Comparison of ENCODE assay signal across 25 cellular contexts in the genomic region with DNA sequence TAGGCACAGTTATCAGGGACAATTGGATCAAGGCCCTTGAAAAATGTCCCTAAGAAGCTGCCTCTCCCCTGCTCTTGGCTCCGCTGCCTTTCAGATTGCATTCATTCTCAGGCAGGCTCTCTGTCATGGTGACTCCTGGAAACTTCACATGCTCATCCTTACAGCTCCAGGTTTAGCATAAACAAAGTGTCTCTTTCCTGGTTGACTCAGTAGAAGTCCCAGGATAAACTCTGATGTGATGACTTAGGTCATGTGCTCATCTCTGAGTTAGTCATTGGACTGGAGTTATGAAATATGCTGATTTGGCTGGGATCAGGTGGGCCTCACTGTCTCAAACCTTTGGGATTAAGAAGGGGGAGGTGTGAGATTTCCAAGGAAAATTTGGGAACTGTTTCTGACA.
A peak's percentile ranks its signal among the peaks of the same experiment; 100 is the strongest.
DNase-seq lines count a peak whose midpoint lies in the region; ATAC-seq and TF ChIP-seq lines count a peak whose summit lies in the region.
"Had no signal": no experiment of that assay in that cellular context is flagged by ENCODE, and none has a peak within 500 bp of the region (broad histone marks: within the 10 kb centered on the region; RNA-seq: fewer than 3 reads in every experiment).

No MANE protein-coding gene starts in this region.

- H3K27ac ChIP-seq in A673 (ENCODE audit: low read depth, low read length, poor library complexity, severe bottlenecking), result no peak overlapping the region
- H3K27ac ChIP-seq: dorsolateral prefrontal cortex, vagina had no signal

- TF ChIP-seq CTCF in fibroblast of mammary gland (conservative IDR thresholded peaks at IDR 0.05; ENCODE audit: control insufficient read depth, insufficient read depth, low read depth, low read length) (no peak), mucosa of descending colon (IDR thresholded peaks at IDR 0.05) (no peak), A673 (conservative IDR thresholded peaks at IDR 0.05; ENCODE audit: low read depth, low read length) (no peak)

- H3K36me3 ChIP-seq in mucosa of descending colon (ENCODE audit: low read depth) (no peaks in the 10 kb centered on the region), A673 (ENCODE audit: insufficient read depth, low read length, poor library complexity, severe bottlenecking) (no peaks in the 10 kb centered on the region)
- H3K36me3 ChIP-seq: vagina had no signal

- intact Hi-C loops in mucosa of descending colon (cut with DNase I, micrococcal nuclease) (no loop called here), A673 (cut with micrococcal nuclease; ENCODE audit: unreplicated experiment) (no loop called here)

- DNase-seq in ELR (ENCODE audit: low read depth) (peak; percentile 50), SK-MEL-5 (ENCODE audit: low read depth, low spot score) (peak; percentile 19), fibroblast of mammary gland (ENCODE audit: low read depth) (peak; percentile 92), mucosa of descending colon (no peak), SIG-M5 treated with dmso at 0.1 percent for 504 hours (lab: John Stamatoyannopoulos, UW; ENCODE audit: unreplicated experiment) (no peak), anterior cingulate cortex (lab: John Stamatoyannopoulos, UW) (no peak), A673 (ENCODE audit: low spot score) (no peak)
- DNase-seq: activated CD4-positive, alpha-beta T cell treated with anti-CD3 and anti-CD28 coated beads, Interleukin-2, amount 50 U/mL, for 48 hours; activated CD8-positive, alpha-beta memory T cell treated with anti-CD3 and anti-CD28 coated beads, Interleukin-2, amount 50 U/mL, for 4 hours; dorsolateral prefrontal cortex; H7; kidney glomerular epithelial cell; naive thymus-derived CD4-positive, alpha-beta T cell; NCI-H1105 treated with DMSO at 0.1 percent for 48 hours; NCI-H2029 treated with DMSO at 0.1 percent for 48 hours; NCI-H226; NCI-H774; retina; stimulated activated CD4-positive, alpha-beta T cell treated with anti-CD3 and anti-CD28 coated beads, Interleukin-4, amount 100 ng/mL, for 24 hours; stimulated activated naive CD8-positive, alpha-beta T cell treated with anti-CD3 and anti-CD28 coated beads, Interleukin-15, Interleukin-2, amounts not matched to agents 100 U/mL and 50 U/mL, for 24 hours had no signal

- no peaks in the 10 kb centered on the region for H3K27me3 ChIP-seq in A673 (replicated peaks; ENCODE audit: insufficient read depth, low read depth, low read length, poor library complexity)
- H3K27me3 ChIP-seq: dorsolateral prefrontal cortex, vagina had no signal

- H3K4me1 ChIP-seq in mucosa of descending colon (ENCODE audit: low read depth) (peaks cover 6% of the 10 kb centered on the region), A673 (ENCODE audit: insufficient read depth, low read length, poor library complexity, severe bottlenecking) (no peaks in the 10 kb centered on the region)

- H3K9me3 ChIP-seq in mucosa of descending colon (no peaks in the 10 kb centered on the region), A673 (ENCODE audit: low read depth, low read length, poor library complexity, severe bottlenecking) (no peaks in the 10 kb centered on the region)
- H3K9me3 ChIP-seq: vagina had no signal

- ATAC-seq in mucosa of descending colon (peak; percentile 26), HG03520 (IDR thresholded peaks at IDR 0.05; ENCODE audit: unreplicated experiment) (no peak)
- ATAC-seq: activated naive CD4-positive, alpha-beta T cell treated with anti-CD3 and anti-CD28 coated beads, Interleukin-2, amount 50 U/mL, for 72 hours; GM12878; naive thymus-derived CD4-positive, alpha-beta T cell; stimulated activated naive CD8-positive, alpha-beta T cell treated with anti-CD3 and anti-CD28 coated beads, Interleukin-15, Interleukin-2, amounts not matched to agents 100 U/mL and 50 U/mL, for 24 hours; WTC11 had no signal

- CTCF ChIA-PET in A673 (lab: Charles Lee), result no interaction called here

- BruUV-seq in A673 (replicated peaks; lab: Mats Ljungman, UMichigan), result no TSS peak

- POLR2A ChIA-PET in A673 (lab: Charles Lee; ENCODE audit: low non-redundant PET), result no interaction called here

- no peak overlapping the region for H3K4me3 ChIP-seq in fibroblast of mammary gland (ENCODE audit: control insufficient read depth, low read depth, low read length)
- H3K4me3 ChIP-seq in mucosa of descending colon, result no peak overlapping the region
- H3K4me3 ChIP-seq in A673 (ENCODE audit: low read depth, low read length, poor library complexity, severe bottlenecking), result no peak overlapping the region
- H3K4me3 ChIP-seq: dorsolateral prefrontal cortex, GM12878, vagina had no signal

- in situ Hi-C loops in SK-MEL-5 (cut with HindIII; ENCODE audit: low pct_unique_long_range_greater_than_20kb, low sequenced_read_pairs), result no loop called here

Comparison
In these comparisons a context has a peak if more than half of its experiments do, and no peak if none do; other contexts are left out.
1. DNase-seq: peak in ELR (single experiment), SK-MEL-5 (single experiment) and fibroblast of mammary gland (single experiment); none in mucosa of descending colon (0 of 3), SIG-M5 treated with dmso at 0.1 percent for 504 hours (single experiment), anterior cingulate cortex (0 of 58) and A673 (single experiment).